ENCODE assay signal across 26 cellular contexts in genomic region chr4:107500551-107500950, GRCh38.
"Had no signal": no experiment of that assay in that cellular context is flagged by ENCODE, and none has a peak within 500 bp of the region (broad histone marks: within the 10 kb centered on the region; RNA-seq: fewer than 3 reads in every experiment).

No MANE protein-coding gene starts in this region.

- H3K4me1 ChIP-seq: body of pancreas, breast epithelium, SJCRH30 had no signal

- H3K36me3 ChIP-seq: breast epithelium, SJCRH30, WERI-Rb-1 had no signal

- H3K27me3 ChIP-seq: body of pancreas, breast epithelium, SJCRH30 had no signal

- H3K4me3 ChIP-seq: body of pancreas, breast epithelium, SJCRH30, SK-N-MC had no signal

- DNase-seq: activated CD4-positive, alpha-beta T cell treated with anti-CD3 and anti-CD28 coated beads for 36 hours; activated CD4-positive, alpha-beta T cell treated with anti-CD3 and anti-CD28 coated beads, Interleukin-2, amount 10 ng/mL, durations not matched to agents 7 days and 5 days; activated CD4-positive, alpha-beta T cell treated with anti-CD3 and anti-CD28 coated beads, Interleukin-2, amount 50 U/mL, for 48 hours; activated CD8-positive, alpha-beta T cell treated with anti-CD3 and anti-CD28 coated beads, Interleukin-2, amount 10 ng/mL, durations not matched to agents 7 days and 5 days; activated gamma-delta T cell; activated naive CD4-positive, alpha-beta T cell treated with Interleukin-2 at 50 U/mL for 16 hours; activated naive CD8-positive, alpha-beta T cell treated with anti-CD3 and anti-CD28 coated beads, Interleukin-2, amount 10 ng/mL, durations not matched to agents 7 days and 5 days; activated T-cell treated with anti-CD3 and anti-CD28 coated beads, Interleukin-2, amount 50 U/mL, for 24 hours; amygdala; body of pancreas; Karpas-422; NCI-H1105; NCI-H1417 treated with DMSO at 0.1 percent for 48 hours; NCI-H1694; NCI-H2029; NCI-H345; NCI-H524 treated with DMSO at 0.1 percent for 48 hours; SHP77; SJCRH30; T1000; WERI-Rb-1 had no signal

- H3K4me3 Mint-ChIP-seq: activated CD4-positive, alpha-beta T cell treated with anti-CD3 and anti-CD28 coated beads for 36 hours; activated CD4-positive, alpha-beta T cell treated with anti-CD3 and anti-CD28 coated beads, Interleukin-2, amount 10 ng/mL, durations not matched to agents 7 days and 5 days; activated CD8-positive, alpha-beta T cell treated with anti-CD3 and anti-CD28 coated beads, Interleukin-2, amount 10 ng/mL, durations not matched to agents 7 days and 5 days; activated naive CD4-positive, alpha-beta T cell treated with anti-CD3 and anti-CD28 coated beads, Interleukin-2, amount 50 U/mL, for 24 hours; activated naive CD8-positive, alpha-beta T cell treated with anti-CD3 and anti-CD28 coated beads, Interleukin-2, amount 10 ng/mL, durations not matched to agents 7 days and 5 days; activated T-cell treated with anti-CD3 and anti-CD28 coated beads, Interleukin-2, amount 50 U/mL, for 24 hours had no signal

- H3K4me1 Mint-ChIP-seq: activated CD4-positive, alpha-beta T cell treated with anti-CD3 and anti-CD28 coated beads for 36 hours; activated naive CD4-positive, alpha-beta T cell treated with anti-CD3 and anti-CD28 coated beads, Interleukin-2, amount 50 U/mL, for 24 hours; activated naive CD8-positive, alpha-beta T cell treated with anti-CD3 and anti-CD28 coated beads, Interleukin-2, amount 10 ng/mL, durations not matched to agents 7 days and 5 days had no signal

- H3K27ac ChIP-seq: body of pancreas, breast epithelium, SJCRH30, SK-N-MC, WERI-Rb-1 had no signal

- H3K9me3 ChIP-seq: body of pancreas had no signal

- H3K27ac Mint-ChIP-seq: activated CD4-positive, alpha-beta T cell treated with anti-CD3 and anti-CD28 coated beads for 36 hours; activated CD4-positive, alpha-beta T cell treated with anti-CD3 and anti-CD28 coated beads, Interleukin-2, amount 10 ng/mL, durations not matched to agents 7 days and 5 days; activated CD8-positive, alpha-beta T cell treated with anti-CD3 and anti-CD28 coated beads, Interleukin-2, amount 10 ng/mL, durations not matched to agents 7 days and 5 days; activated naive CD4-positive, alpha-beta T cell treated with anti-CD3 and anti-CD28 coated beads, Interleukin-2, amount 50 U/mL, for 24 hours; activated naive CD8-positive, alpha-beta T cell treated with anti-CD3 and anti-CD28 coated beads, Interleukin-2, amount 10 ng/mL, durations not matched to agents 7 days and 5 days; activated T-cell treated with anti-CD3 and anti-CD28 coated beads, Interleukin-2, amount 50 U/mL, for 24 hours; activated T-helper 2 cell treated with anti-CD3 and anti-CD28 coated beads, Interferon-gamma antibody, Interleukin-2, Interleukin-4, amounts not matched to agents 10 μg/mL and 5 μg/mL and 100 μg/mL, durations not matched to agents 14 hours and 24 hours and 36 hours had no signal

- H3K9me3 Mint-ChIP-seq: activated CD4-positive, alpha-beta T cell treated with anti-CD3 and anti-CD28 coated beads, Interleukin-2, amount 10 ng/mL, durations not matched to agents 7 days and 5 days; activated naive CD4-positive, alpha-beta T cell treated with anti-CD3 and anti-CD28 coated beads, Interleukin-2, amount 50 U/mL, for 24 hours; activated naive CD8-positive, alpha-beta T cell treated with anti-CD3 and anti-CD28 coated beads, Interleukin-2, amount 10 ng/mL, durations not matched to agents 7 days and 5 days; activated T-cell treated with anti-CD3 and anti-CD28 coated beads, Interleukin-2, amount 50 U/mL, for 24 hours; activated T-helper 2 cell treated with anti-CD3 and anti-CD28 coated beads, Interferon-gamma antibody, Interleukin-2, Interleukin-4, amounts not matched to agents 10 μg/mL and 5 μg/mL and 100 μg/mL, durations not matched to agents 14 hours and 24 hours and 36 hours had no signal

- H3K36me3 Mint-ChIP-seq: activated naive CD8-positive, alpha-beta T cell treated with anti-CD3 and anti-CD28 coated beads, Interleukin-2, amount 10 ng/mL, durations not matched to agents 7 days and 5 days had no signal

- ATAC-seq: activated CD4-positive, alpha-beta T cell treated with anti-CD3 and anti-CD28 coated beads for 36 hours; activated CD8-positive, alpha-beta T cell treated with anti-CD3 and anti-CD28 coated beads, Interleukin-2, amount 10 ng/mL, durations not matched to agents 7 days and 5 days; body of pancreas; Panc1 had no signal

- H3K27me3 Mint-ChIP-seq: activated naive CD4-positive, alpha-beta T cell treated with anti-CD3 and anti-CD28 coated beads, Interleukin-2, amount 50 U/mL, for 24 hours had no signal
